ENCODE assay signal across 8 cellular contexts in genomic region chr10:93357680-93358079, GRCh38.
DNase-seq lines count a peak whose midpoint lies in the region; ATAC-seq and TF ChIP-seq lines count a peak whose summit lies in the region.

No MANE protein-coding gene starts in this region.

- in situ Hi-C loops in transverse colon (cut with MboI; ENCODE audit: low pct_ligation_motif_present in 1 of 4, low pct_unique_long_range_greater_than_20kb in 1 of 4, low sequenced_read_pairs in 3 of 4), result loop anchor here in 3 of 4 donors (10.0 to 25.0 kb wide), 2 partner anchors 273 to 330 kb away; no protein-coding TSS in a partner anchor

- no peaks in the 10 kb centered on the region for H3K27me3 ChIP-seq in WERI-Rb-1 (ENCODE audit: insufficient read depth, low read depth, severe bottlenecking)
- no peaks in the 10 kb centered on the region for H3K27me3 ChIP-seq in right cardiac atrium (ENCODE audit: control insufficient read depth, insufficient read depth)
- no peaks in the 10 kb centered on the region for H3K27me3 ChIP-seq in transverse colon

- H3K36me3 ChIP-seq in WERI-Rb-1 (no peaks in the 10 kb centered on the region), transverse colon (peaks cover 0 to 65% (median 25%) of the 10 kb centered on the region in 4 donors)

- H3K27me3 Mint-ChIP-seq in activated T-cell treated with anti-CD3 and anti-CD28 coated beads, Interleukin-2, amount 50 U/mL, for 4 hours (ENCODE audit: low read depth), result peaks cover 12% of the 10 kb centered on the region

- no peak overlapping the region for H3K4me3 Mint-ChIP-seq in activated T-cell treated with anti-CD3 and anti-CD28 coated beads, Interleukin-2, amount 50 U/mL, for 4 hours

- H3K36me3 Mint-ChIP-seq in activated T-cell treated with anti-CD3 and anti-CD28 coated beads, Interleukin-2, amount 50 U/mL, for 4 hours (ENCODE audit: insufficient read depth), result peaks cover 4% of the 10 kb centered on the region

- no peaks in the 10 kb centered on the region for H3K9me3 Mint-ChIP-seq in activated T-cell treated with anti-CD3 and anti-CD28 coated beads, Interleukin-2, amount 50 U/mL, for 4 hours

- TF ChIP-seq EP300 in transverse colon (IDR thresholded peaks at IDR 0.05; ENCODE audit: low read depth), result no peak

- intact Hi-C loops in right cardiac atrium (cut with DNase I) (loop anchor here in 3 of 4 donors (10.0 kb wide), 2 partner anchors 243 to 473 kb away; no protein-coding TSS in a partner anchor), transverse colon (cut with DNase I; ENCODE audit: low total_unique reads) (no loop called here)

- H3K4me3 ChIP-seq in NB4 (ENCODE audit: low read depth, low read length) (no peak overlapping the region), WERI-Rb-1 (ENCODE audit: low read depth, low read length) (no peak overlapping the region), right cardiac atrium (ENCODE audit: low read length) (no peak overlapping the region), transverse colon (no peak overlapping the region)

- peak; percentile 38 to 74 for ATAC-seq in activated T-cell treated with anti-CD3 and anti-CD28 coated beads, Interleukin-2, amount 50 U/mL, for 4 hours
- ATAC-seq in right cardiac atrium, result peak; percentile 48 to 56
- ATAC-seq in GM19397 (IDR thresholded peaks at IDR 0.05; ENCODE audit: unreplicated experiment), result no peak
- ATAC-seq in GM18520 (IDR thresholded peaks at IDR 0.05; ENCODE audit: unreplicated experiment), result no peak

- 9% methylated on average over 5 of the region's 5 CpGs for WGBS in right cardiac atrium
- 0 to 6% methylated on average over 5 of the region's 5 CpGs for WGBS in transverse colon (ENCODE audit: low coverage in 1 of 2), 2 donors

- TF ChIP-seq CTCF in NB4 (IDR thresholded peaks at IDR 0.05; ENCODE audit: low read depth, low read length) (peak; percentile 77), WERI-Rb-1 (IDR thresholded peaks at IDR 0.05; ENCODE audit: low read depth, low read length) (peak; percentile 72), transverse colon (IDR thresholded peaks at IDR 0.05) (peak; percentile 28 to 52 (median 40))

- DNase-seq in activated T-cell treated with anti-CD3 and anti-CD28 coated beads, Interleukin-2, amount 50 U/mL, for 4 hours, result no peak
- no peak for DNase-seq in activated T-cell treated with anti-CD3 and anti-CD28 coated beads, Interleukin-2, amount 50 U/mL, for 1 hour
- DNase-seq in NB4 (ENCODE audit: low read depth), result peak; percentile 66
- DNase-seq in WERI-Rb-1, result peak; percentile 50
- no peak for DNase-seq in right cardiac atrium
- DNase-seq in transverse colon, result no peak

- H3K9me3 ChIP-seq in WERI-Rb-1 (ENCODE audit: severe bottlenecking), result peaks cover 3% of the 10 kb centered on the region
- H3K9me3 ChIP-seq in right cardiac atrium (ENCODE audit: control insufficient read depth, low read length), result no peaks in the 10 kb centered on the region
- no peaks in the 10 kb centered on the region for H3K9me3 ChIP-seq in transverse colon

- H3K4me1 ChIP-seq in right cardiac atrium (ENCODE audit: control insufficient read depth, insufficient read depth, low read length) (no peaks in the 10 kb centered on the region), transverse colon (no peaks in the 10 kb centered on the region)

- peaks cover 2% of the 10 kb centered on the region for H3K4me1 Mint-ChIP-seq in activated T-cell treated with anti-CD3 and anti-CD28 coated beads, Interleukin-2, amount 50 U/mL, for 4 hours (ENCODE audit: low read depth)

- TF ChIP-seq POLR2A in NB4 (IDR thresholded peaks at IDR 0.05; ENCODE audit: extremely low read depth, insufficient read length) (no peak), transverse colon (IDR thresholded peaks at IDR 0.05) (no peak)

- H3K27ac ChIP-seq in WERI-Rb-1 (no peak overlapping the region), right cardiac atrium (ENCODE audit: low read length) (no peak overlapping the region), transverse colon (no peak overlapping the region)

Comparison
In these comparisons a context has a peak if more than half of its experiments do, and no peak if none do; other contexts are left out.
1. ATAC-seq: peak in activated T-cell treated with anti-CD3 and anti-CD28 coated beads, Interleukin-2, amount 50 U/mL, for 4 hours (2 of 2) and right cardiac atrium (2 of 2); none in GM19397 (single experiment) and GM18520 (single experiment).
2. DNase-seq: peak in NB4 (single experiment) and WERI-Rb-1 (single experiment); none in activated T-cell treated with anti-CD3 and anti-CD28 coated beads, Interleukin-2, amount 50 U/mL, for 4 hours (single experiment), activated T-cell treated with anti-CD3 and anti-CD28 coated beads, Interleukin-2, amount 50 U/mL, for 1 hour (single experiment), right cardiac atrium (0 of 3) and transverse colon (single experiment).
3. Peak in every context shown above with its lines, with median percentiles within 50 percentile points of each other: CTCF ChIP-seq.